8 cellular contexts compared by ENCODE assay signal in the genomic region with DNA sequence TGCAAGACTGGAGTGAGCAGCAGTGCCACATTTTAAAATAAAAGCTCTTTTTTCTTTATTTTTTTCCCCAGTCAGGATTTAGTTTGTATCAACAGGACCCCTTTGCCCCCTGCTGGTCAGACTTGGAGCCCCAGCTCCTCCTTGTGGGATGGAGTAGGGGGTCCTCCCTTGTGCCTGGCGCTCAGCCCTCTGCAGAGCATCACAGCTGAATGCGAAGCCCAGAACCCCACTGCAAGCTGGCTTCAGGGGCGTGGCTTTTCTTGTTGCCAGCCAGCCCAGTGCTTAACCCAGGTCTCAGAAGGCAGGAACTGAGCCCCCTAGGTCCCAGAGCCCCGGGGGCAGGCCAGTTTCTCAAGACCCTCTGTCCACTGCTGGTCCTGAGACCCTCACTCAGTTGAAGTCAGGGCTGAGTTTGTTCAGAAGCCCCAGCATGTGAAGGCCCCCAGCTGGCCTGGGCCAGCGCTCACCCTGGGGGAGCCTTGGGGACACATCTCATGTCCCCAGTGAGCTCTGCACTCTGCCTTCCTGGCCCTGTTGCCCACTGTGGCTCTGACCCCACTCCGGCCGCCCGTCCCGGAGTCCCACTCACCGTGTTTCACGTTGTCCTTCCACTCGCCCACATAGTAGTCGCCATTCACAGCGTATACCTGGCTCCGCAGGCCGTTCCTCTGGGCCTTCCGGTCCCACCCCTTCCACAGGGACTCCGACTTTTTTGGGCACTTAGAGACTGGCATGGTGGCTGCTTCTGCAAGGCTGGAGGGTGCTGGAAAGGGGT. TPM values are rescaled to one million over a fixed set of nuclear protein-coding genes. Genes with fewer than 3 reads are reported as not detected.
DNase-seq lines count a peak whose midpoint lies in the region; ATAC-seq and TF ChIP-seq lines count a peak whose summit lies in the region.

No MANE protein-coding gene starts in this region.

- H3K27me3 ChIP-seq in body of pancreas (no peaks in the 10 kb centered on the region), vagina (no peaks in the 10 kb centered on the region)

- no peaks in the 10 kb centered on the region for H3K36me3 ChIP-seq in body of pancreas (replicated peaks in 1 of 2; ENCODE audit: insufficient read depth in 1 of 2, low read depth in 2 of 2)
- no peaks in the 10 kb centered on the region for H3K36me3 ChIP-seq in vagina

- CTCF ChIA-PET in AG04449 (lab: Yijun Ruan, JAX) = interaction anchor here (0.6 to 9.4 kb wide), 28 partner anchors 9 to 334 kb away, joined by 3 to 287 read pairs (median 5); a partner anchor contains a TSS

- H3K36me3 Mint-ChIP-seq in memory B cell = peaks cover 6% of the 10 kb centered on the region

- TF ChIP-seq CTCF in AG04449 (IDR thresholded peaks at IDR 0.05; ENCODE audit: insufficient read depth, low read length, missing control alignments) = peak; percentile 61
- peak; percentile 33 for TF ChIP-seq CTCF in GM13976 (IDR thresholded peaks at IDR 0.05; ENCODE audit: borderline replicate concordance, control extremely low read depth, extremely low read depth, insufficient read depth, missing control alignments)
- TF ChIP-seq CTCF in body of pancreas (IDR thresholded peaks at IDR 0.05) = peak in 5 of 7 experiments; percentile 29 to 44 (median 31)
- TF ChIP-seq CTCF in vagina (IDR thresholded peaks at IDR 0.05) = peak in 2 of 3 experiments; percentile 28 to 32

- H3K27ac ChIP-seq in body of pancreas = no peak overlapping the region
- no peak overlapping the region for H3K27ac ChIP-seq in vagina

- H3K27ac Mint-ChIP-seq in memory B cell = peak overlapping the region; percentile 28

- H3K4me1 ChIP-seq in body of pancreas (peaks cover 20% of the 10 kb centered on the region), vagina (peaks cover 17% of the 10 kb centered on the region)

- POLR2A ChIA-PET in AG04449 (lab: Yijun Ruan, JAX) = interaction anchor here (0.9 kb wide), 1 partner anchor 117 kb away, joined by 9 read pairs; no protein-coding TSS in a partner anchor

- no peak for ATAC-seq in body of pancreas
- no peak for ATAC-seq in memory B cell (ENCODE audit: low read depth)
- ATAC-seq in GM19455 (IDR thresholded peaks at IDR 0.05; ENCODE audit: unreplicated experiment) = no peak
- ATAC-seq in HG02610 (IDR thresholded peaks at IDR 0.05; ENCODE audit: unreplicated experiment) = no peak

- TF ChIP-seq POLR2A in body of pancreas (IDR thresholded peaks at IDR 0.05) (no peak), vagina (IDR thresholded peaks at IDR 0.05) (no peak)

- H3K4me3 ChIP-seq in AG04449 (ENCODE audit: low read depth, low read length) = no peak overlapping the region
- no peak overlapping the region for H3K4me3 ChIP-seq in body of pancreas
- no peak overlapping the region for H3K4me3 ChIP-seq in vagina

- 58 to 71% methylated on average over 17 to 18 of the region's 18 CpGs for WGBS in body of pancreas, 2 donors

- H3K9me3 Mint-ChIP-seq in memory B cell = no peaks in the 10 kb centered on the region

- H3K4me3 Mint-ChIP-seq in memory B cell = no peak overlapping the region

- peaks cover 34% of the 10 kb centered on the region for H3K4me1 Mint-ChIP-seq in memory B cell

- no peaks in the 10 kb centered on the region for H3K27me3 Mint-ChIP-seq in memory B cell

- DNase-seq in AG04449 (ENCODE audit: low read depth, low spot score) (no peak), GM13976 (ENCODE audit: low spot score) (peak; percentile 49), T-helper 2 cell (peak in 4 of 5 experiments; percentile 29 to 53 (median 42)), body of pancreas (peak; percentile 32 to 62 (median 38)), memory B cell (ENCODE audit: low spot score in 2 of 2) (peak; percentile 38 to 58), vagina (ENCODE audit: extremely low spot score in 2 of 2) (no peak)

- in situ Hi-C loops in GM13976 (cut with MboI; ENCODE audit: low sequenced_read_pairs, unreplicated experiment) = no loop called here

- H3K9me3 ChIP-seq in body of pancreas (no peaks in the 10 kb centered on the region), vagina (no peaks in the 10 kb centered on the region)

- intact Hi-C loops in body of pancreas (cut with DNase I) (no loop called here), vagina (cut with DNase I) (no loop called here)

RNA-seq across cellular contexts. Expression of a gene that starts 0.5 kb away (rescaled TPM):
- total RNA-seq in body of pancreas = not detected
- total RNA-seq in vagina = not detected

RNA-seq across cellular contexts. Expression of a gene that starts 42.6 kb away (rescaled TPM):
- total RNA-seq in body of pancreas (1 to 10 TPM in 1 of 2 donors, under 1 TPM in 1; 0.66 to 3.9 TPM), vagina (18.2 TPM)

RNA-seq across cellular contexts. Expression of a gene that starts 43.6 kb away (rescaled TPM):
- total RNA-seq in body of pancreas (10 to 100 TPM; 13.2 to 14.2 TPM), vagina (3.9 TPM)

Comparison
In these comparisons a context has a peak if more than half of its experiments do, and no peak if none do; other contexts are left out.
1. DNase-seq: peak in GM13976 (single experiment), T-helper 2 cell (4 of 5), body of pancreas (4 of 4) and memory B cell (2 of 2); none in AG04449 (single experiment) and vagina (0 of 2).
2. Peak in every context shown above with its lines, with median percentiles within 50 percentile points of each other: CTCF ChIP-seq.